Comparison of ENCODE assay signal across 17 cellular contexts in genomic region chr6:35330541-35331119, GRCh38. TPM values are rescaled to one million over a fixed set of nuclear protein-coding genes. Genes with fewer than 3 reads are reported as not detected.
DNase-seq lines count a peak whose midpoint lies in the region; ATAC-seq and TF ChIP-seq lines count a peak whose summit lies in the region.
"Had no signal": no experiment of that assay in that cellular context is flagged by ENCODE, and none has a peak within 500 bp of the region (broad histone marks: within the 10 kb centered on the region; RNA-seq: fewer than 3 reads in every experiment).

No MANE protein-coding gene starts in this region.

- no peaks in the 10 kb centered on the region; the same call in 1 of the 2 replicates for H3K9me3 ChIP-seq in SJCRH30 (replicated peaks)
- H3K9me3 ChIP-seq: A549, BE2C had no signal

- CTCF ChIA-PET in HEK293T (lab: Yijun Ruan, JAX) = interaction anchor here (0.9 to 1.3 kb wide), 2 partner anchors 11 to 35 kb away, joined by 3 read pairs; no protein-coding TSS in a partner anchor

- H3K4me3 ChIP-seq in SJCRH30 = no peak overlapping the region
- H3K4me3 ChIP-seq: A549 had no signal

- H3K27me3 ChIP-seq in SJCRH30 = no peaks in the 10 kb centered on the region

- POLR2A ChIA-PET in HEK293T (lab: Yijun Ruan, JAX) = no interaction called here

- DNase-seq in HEK293T (ENCODE audit: extremely low spot score) = peak; percentile 0
- peak; percentile 32 to 64 for DNase-seq in SJCRH30
- DNase-seq in islet precursor cell = peak; percentile 61
- DNase-seq in pons (ENCODE audit: low spot score) = no peak
- DNase-seq in NCI-H1092 (lab: John Stamatoyannopoulos, UW) = no peak
- no peak for DNase-seq in NCI-H526 treated with DMSO at 0.1 percent for 48 hours (lab: John Stamatoyannopoulos, UW)
- DNase-seq: BE2C; CD4-positive, alpha-beta memory T cell; DMS153; DMS79 treated with DMSO at 0.1 percent for 48 hours; EL; GOT3; H9 had no signal

- no peaks in the 10 kb centered on the region for H3K4me1 ChIP-seq in SJCRH30
- H3K4me1 ChIP-seq: A549, BE2C had no signal

- H3K27ac ChIP-seq in SJCRH30 = no peak overlapping the region
- H3K27ac ChIP-seq: A549, C4-2B had no signal

- H3K36me3 ChIP-seq in SJCRH30 = no peaks in the 10 kb centered on the region
- H3K36me3 ChIP-seq: BE2C had no signal

- no peak for ATAC-seq in GM19397 (IDR thresholded peaks at IDR 0.05; ENCODE audit: unreplicated experiment)
- ATAC-seq: A549, HepG2 had no signal

TF ChIP-seq in HEK293T, 16 proteins besides CTCF, POLR2A, EP300 and RAD21:
- TF ChIP-seq FOXA1 (IDR thresholded peaks at IDR 0.05) (no peak), ZNF384 (IDR thresholded peaks at IDR 0.05) (no peak), FOXM1 (IDR thresholded peaks at IDR 0.05; ENCODE audit: borderline replicate concordance) (no peak), NFRKB (IDR thresholded peaks at IDR 0.05) (no peak), SP1 (IDR thresholded peaks at IDR 0.05) (no peak), PKNOX1 (IDR thresholded peaks at IDR 0.05) (no peak), SUZ12 (IDR thresholded peaks at IDR 0.05) (no peak), FOXK2 (IDR thresholded peaks at IDR 0.05) (no peak), HDGF (IDR thresholded peaks at IDR 0.05; ENCODE audit: borderline replicate concordance) (no peak), TARDBP (IDR thresholded peaks at IDR 0.05) (no peak), ARNT (IDR thresholded peaks at IDR 0.05) (no peak), CTBP1 (IDR thresholded peaks at IDR 0.05; ENCODE audit: borderline replicate concordance) (no peak)

RNA-seq across cellular contexts. Expression of gene PPARD, which starts 11.7 kb away (rescaled TPM):
- total RNA-seq in SJCRH30 (2014; rRNA removed; shearing (Covaris generic)) = 9.5 and 10.6 TPM in 2 replicates

RNA-seq across cellular contexts. Expression of gene DEF6, which starts 33.0 kb away (rescaled TPM):
- 0.20 and 1.9 TPM in 2 replicates for total RNA-seq in SJCRH30 (2014; rRNA removed; shearing (Covaris generic))

Comparison
In these comparisons a context has a peak if more than half of its experiments do, and no peak if none do; other contexts are left out.
1. DNase-seq: peak in HEK293T (single experiment), SJCRH30 (2 of 2) and islet precursor cell (single experiment); none in pons (single experiment), NCI-H1092 (single experiment) and NCI-H526 treated with DMSO at 0.1 percent for 48 hours (single experiment).